ENCODE assay signal across 1 cellular context in the genomic region with DNA sequence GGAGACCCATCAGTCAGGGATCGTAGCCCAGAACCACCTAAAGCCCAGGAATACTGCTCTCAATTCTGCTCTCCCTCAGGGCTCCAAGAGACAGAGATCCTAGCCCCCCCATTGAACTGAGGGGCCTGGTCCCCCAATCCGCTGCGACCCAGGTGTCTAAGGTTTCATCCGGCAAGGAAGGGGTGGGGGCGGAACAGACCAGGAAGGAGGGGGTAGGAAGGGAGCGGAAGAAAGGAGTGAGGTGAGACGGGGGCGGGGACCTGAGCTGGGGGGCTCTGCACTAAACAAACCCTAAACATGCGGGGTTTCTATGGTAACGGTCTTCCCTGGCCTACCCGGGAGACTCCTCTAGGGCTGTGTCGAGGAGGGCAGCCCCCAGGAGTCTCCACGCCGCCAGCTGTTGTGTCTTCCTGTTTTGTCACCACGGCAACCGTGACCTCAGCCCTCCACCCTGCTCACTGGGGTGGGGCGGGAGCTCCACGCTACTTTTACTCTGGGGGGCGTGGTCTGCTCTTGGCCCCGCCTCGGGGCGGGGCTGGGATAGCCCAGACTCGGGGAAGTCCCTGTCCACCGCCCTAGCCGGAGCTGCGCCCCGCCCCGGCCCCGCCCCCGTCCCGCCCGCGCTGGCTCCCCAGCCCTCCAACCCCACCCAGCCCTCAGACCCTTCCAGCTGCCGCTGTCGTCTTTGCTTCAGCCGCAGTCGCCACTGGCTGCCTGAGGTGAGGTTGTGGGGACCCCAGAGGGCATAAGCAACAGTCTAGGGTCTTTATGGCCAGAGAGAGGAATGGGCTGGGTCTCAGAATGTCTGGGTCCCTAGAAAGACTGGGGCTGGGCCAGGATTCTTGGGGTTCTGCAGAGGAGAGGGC.
TF ChIP-seq lines count a peak whose summit lies in the region.

A gene with protein sequence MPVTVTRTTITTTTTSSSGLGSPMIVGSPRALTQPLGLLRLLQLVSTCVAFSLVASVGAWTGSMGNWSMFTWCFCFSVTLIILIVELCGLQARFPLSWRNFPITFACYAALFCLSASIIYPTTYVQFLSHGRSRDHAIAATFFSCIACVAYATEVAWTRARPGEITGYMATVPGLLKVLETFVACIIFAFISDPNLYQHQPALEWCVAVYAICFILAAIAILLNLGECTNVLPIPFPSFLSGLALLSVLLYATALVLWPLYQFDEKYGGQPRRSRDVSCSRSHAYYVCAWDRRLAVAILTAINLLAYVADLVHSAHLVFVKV (plus strand): TSS at position 659 of the 866 bp plus-strand sequence. CDS start 5,647 bp downstream, outside the sequence.

TF ChIP-seq in HepG2, 621 proteins besides CTCF, POLR2A, EP300 and RAD21 (continued from another document and continues in another):
- TF ChIP-seq, protein P1, sequence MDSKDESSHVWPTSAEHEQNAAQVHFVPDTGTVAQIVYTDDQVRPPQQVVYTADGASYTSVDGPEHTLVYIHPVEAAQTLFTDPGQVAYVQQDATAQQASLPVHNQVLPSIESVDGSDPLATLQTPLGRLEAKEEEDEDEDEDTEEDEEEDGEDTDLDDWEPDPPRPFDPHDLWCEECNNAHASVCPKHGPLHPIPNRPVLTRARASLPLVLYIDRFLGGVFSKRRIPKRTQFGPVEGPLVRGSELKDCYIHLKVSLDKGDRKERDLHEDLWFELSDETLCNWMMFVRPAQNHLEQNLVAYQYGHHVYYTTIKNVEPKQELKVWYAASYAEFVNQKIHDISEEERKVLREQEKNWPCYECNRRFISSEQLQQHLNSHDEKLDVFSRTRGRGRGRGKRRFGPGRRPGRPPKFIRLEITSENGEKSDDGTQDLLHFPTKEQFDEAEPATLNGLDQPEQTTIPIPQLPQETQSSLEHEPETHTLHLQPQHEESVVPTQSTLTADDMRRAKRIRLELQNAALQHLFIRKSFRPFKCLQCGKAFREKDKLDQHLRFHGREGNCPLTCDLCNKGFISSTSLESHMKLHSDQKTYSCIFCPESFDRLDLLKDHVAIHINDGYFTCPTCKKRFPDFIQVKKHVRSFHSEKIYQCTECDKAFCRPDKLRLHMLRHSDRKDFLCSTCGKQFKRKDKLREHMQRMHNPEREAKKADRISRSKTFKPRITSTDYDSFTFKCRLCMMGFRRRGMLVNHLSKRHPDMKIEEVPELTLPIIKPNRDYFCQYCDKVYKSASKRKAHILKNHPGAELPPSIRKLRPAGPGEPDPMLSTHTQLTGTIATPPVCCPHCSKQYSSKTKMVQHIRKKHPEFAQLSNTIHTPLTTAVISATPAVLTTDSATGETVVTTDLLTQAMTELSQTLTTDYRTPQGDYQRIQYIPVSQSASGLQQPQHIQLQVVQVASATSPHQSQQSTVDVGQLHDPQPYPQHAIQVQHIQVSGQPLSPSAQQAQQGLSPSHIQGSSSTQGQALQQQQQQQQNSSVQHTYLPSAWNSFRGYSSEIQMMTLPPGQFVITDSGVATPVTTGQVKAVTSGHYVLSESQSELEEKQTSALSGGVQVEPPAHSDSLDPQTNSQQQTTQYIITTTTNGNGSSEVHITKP (CRISPR knock-in tag; IDR thresholded peaks at IDR 0.05; ENCODE audit: low read depth): peak; percentile 78
- TF ChIP-seq, protein P2, sequence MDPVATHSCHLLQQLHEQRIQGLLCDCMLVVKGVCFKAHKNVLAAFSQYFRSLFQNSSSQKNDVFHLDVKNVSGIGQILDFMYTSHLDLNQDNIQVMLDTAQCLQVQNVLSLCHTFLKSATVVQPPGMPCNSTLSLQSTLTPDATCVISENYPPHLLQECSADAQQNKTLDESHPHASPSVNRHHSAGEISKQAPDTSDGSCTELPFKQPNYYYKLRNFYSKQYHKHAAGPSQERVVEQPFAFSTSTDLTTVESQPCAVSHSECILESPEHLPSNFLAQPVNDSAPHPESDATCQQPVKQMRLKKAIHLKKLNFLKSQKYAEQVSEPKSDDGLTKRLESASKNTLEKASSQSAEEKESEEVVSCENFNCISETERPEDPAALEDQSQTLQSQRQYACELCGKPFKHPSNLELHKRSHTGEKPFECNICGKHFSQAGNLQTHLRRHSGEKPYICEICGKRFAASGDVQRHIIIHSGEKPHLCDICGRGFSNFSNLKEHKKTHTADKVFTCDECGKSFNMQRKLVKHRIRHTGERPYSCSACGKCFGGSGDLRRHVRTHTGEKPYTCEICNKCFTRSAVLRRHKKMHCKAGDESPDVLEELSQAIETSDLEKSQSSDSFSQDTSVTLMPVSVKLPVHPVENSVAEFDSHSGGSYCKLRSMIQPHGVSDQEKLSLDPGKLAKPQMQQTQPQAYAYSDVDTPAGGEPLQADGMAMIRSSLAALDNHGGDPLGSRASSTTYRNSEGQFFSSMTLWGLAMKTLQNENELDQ (CRISPR knock-in tag; IDR thresholded peaks at IDR 0.05; ENCODE audit: borderline replicate concordance): no peak
- TF ChIP-seq DR1 (CRISPR knock-in tag; IDR thresholded peaks at IDR 0.05) (peak; percentile 49; the same call in 1 of the 2 replicates), ZNF614 (CRISPR knock-in tag; IDR thresholded peaks at IDR 0.05; ENCODE audit: borderline replicate concordance) (0 out of 2 replicates have a peak, but pooled peaks have one; percentile 70), BRD4 (CRISPR knock-in tag; IDR thresholded peaks at IDR 0.05) (no peak), ESRRA (CRISPR knock-in tag; IDR thresholded peaks at IDR 0.05; ENCODE audit: low read depth) (no peak), IRF2 (CRISPR knock-in tag; IDR thresholded peaks at IDR 0.05) (peak; percentile 81), RXRB (CRISPR knock-in tag; IDR thresholded peaks at IDR 0.05; ENCODE audit: borderline replicate concordance) (peak; percentile 82; the same call in 1 of the 2 replicates), ZNF225 (CRISPR knock-in tag; IDR thresholded peaks at IDR 0.05) (no peak), IKZF1 (IDR thresholded peaks at IDR 0.05) (no peak), ZNF570 (CRISPR knock-in tag; IDR thresholded peaks at IDR 0.05; ENCODE audit: borderline replicate concordance) (no peak), HOXA3 (CRISPR knock-in tag; IDR thresholded peaks at IDR 0.05) (peak; percentile 65; the same call in 1 of the 2 replicates), ELF1 (CRISPR knock-in tag; IDR thresholded peaks at IDR 0.05) (peak; percentile 86), SIN3A (IDR thresholded peaks at IDR 0.05; ENCODE audit: borderline replicate concordance, low read depth, low read length) (peak; percentile 97), ZNF792 (CRISPR knock-in tag; IDR thresholded peaks at IDR 0.05) (peak; percentile 53; the same call in 1 of the 2 replicates), NR2F1 (CRISPR knock-in tag; IDR thresholded peaks at IDR 0.05) (0 out of 4 replicates have a peak, but pooled peaks of 1 of the 2 experiments have one; percentile 24), FOXK2 (IDR thresholded peaks at IDR 0.05) (peak; percentile 40; the same call in 1 of the 2 replicates), ZNF878 (CRISPR knock-in tag; IDR thresholded peaks at IDR 0.05) (peak; percentile 54; the same call in 1 of the 2 replicates), ZNF772 (CRISPR knock-in tag; IDR thresholded peaks at IDR 0.05) (peak; percentile 91; the same call in 1 of the 2 replicates), TOE1 (CRISPR knock-in tag; IDR thresholded peaks at IDR 0.05) (no peak), RFX5 (IDR thresholded peaks at IDR 0.05; ENCODE audit: low read depth, low read length) (peak; percentile 85)
- TF ChIP-seq, protein P3, sequence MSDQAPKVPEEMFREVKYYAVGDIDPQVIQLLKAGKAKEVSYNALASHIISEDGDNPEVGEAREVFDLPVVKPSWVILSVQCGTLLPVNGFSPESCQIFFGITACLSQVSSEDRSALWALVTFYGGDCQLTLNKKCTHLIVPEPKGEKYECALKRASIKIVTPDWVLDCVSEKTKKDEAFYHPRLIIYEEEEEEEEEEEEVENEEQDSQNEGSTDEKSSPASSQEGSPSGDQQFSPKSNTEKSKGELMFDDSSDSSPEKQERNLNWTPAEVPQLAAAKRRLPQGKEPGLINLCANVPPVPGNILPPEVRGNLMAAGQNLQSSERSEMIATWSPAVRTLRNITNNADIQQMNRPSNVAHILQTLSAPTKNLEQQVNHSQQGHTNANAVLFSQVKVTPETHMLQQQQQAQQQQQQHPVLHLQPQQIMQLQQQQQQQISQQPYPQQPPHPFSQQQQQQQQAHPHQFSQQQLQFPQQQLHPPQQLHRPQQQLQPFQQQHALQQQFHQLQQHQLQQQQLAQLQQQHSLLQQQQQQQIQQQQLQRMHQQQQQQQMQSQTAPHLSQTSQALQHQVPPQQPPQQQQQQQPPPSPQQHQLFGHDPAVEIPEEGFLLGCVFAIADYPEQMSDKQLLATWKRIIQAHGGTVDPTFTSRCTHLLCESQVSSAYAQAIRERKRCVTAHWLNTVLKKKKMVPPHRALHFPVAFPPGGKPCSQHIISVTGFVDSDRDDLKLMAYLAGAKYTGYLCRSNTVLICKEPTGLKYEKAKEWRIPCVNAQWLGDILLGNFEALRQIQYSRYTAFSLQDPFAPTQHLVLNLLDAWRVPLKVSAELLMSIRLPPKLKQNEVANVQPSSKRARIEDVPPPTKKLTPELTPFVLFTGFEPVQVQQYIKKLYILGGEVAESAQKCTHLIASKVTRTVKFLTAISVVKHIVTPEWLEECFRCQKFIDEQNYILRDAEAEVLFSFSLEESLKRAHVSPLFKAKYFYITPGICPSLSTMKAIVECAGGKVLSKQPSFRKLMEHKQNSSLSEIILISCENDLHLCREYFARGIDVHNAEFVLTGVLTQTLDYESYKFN (CRISPR knock-in tag; conservative IDR thresholded peaks at IDR 0.05): peak; percentile 86
- TF ChIP-seq, protein P4, sequence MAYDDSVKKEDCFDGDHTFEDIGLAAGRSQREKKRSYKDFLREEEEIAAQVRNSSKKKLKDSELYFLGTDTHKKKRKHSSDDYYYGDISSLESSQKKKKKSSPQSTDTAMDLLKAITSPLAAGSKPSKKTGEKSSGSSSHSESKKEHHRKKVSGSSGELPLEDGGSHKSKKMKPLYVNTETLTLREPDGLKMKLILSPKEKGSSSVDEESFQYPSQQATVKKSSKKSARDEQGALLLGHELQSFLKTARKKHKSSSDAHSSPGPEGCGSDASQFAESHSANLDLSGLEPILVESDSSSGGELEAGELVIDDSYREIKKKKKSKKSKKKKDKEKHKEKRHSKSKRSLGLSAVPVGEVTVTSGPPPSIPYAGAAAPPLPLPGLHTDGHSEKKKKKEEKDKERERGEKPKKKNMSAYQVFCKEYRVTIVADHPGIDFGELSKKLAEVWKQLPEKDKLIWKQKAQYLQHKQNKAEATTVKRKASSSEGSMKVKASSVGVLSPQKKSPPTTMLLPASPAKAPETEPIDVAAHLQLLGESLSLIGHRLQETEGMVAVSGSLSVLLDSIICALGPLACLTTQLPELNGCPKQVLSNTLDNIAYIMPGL (CRISPR knock-in tag; IDR thresholded peaks at IDR 0.05; ENCODE audit: borderline replicate concordance in 1 of 2, low read depth in 1 of 2): peak in 1 of 2 experiments; percentile 32; a peak in 2 of 4 replicates
- TF ChIP-seq, protein P5, sequence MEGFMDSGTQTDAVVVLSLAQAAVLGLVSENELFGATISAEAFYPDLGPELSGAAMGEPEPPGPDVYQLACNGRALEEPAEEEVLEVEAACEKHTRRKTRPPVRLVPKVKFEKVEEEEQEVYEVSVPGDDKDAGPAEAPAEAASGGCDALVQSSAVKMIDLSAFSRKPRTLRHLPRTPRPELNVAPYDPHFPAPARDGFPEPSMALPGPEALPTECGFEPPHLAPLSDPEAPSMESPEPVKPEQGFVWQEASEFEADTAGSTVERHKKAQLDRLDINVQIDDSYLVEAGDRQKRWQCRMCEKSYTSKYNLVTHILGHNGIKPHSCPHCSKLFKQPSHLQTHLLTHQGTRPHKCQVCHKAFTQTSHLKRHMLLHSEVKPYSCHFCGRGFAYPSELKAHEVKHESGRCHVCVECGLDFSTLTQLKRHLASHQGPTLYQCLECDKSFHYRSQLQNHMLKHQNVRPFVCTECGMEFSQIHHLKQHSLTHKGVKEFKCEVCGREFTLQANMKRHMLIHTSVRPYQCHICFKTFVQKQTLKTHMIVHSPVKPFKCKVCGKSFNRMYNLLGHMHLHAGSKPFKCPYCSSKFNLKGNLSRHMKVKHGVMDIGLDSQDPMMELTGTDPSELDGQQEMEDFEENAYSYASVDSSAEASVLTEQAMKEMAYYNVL (CRISPR knock-in tag; IDR thresholded peaks at IDR 0.05; ENCODE audit: borderline replicate concordance): 0 out of 2 replicates have a peak, but pooled peaks have one; percentile 17
- TF ChIP-seq, protein P6, sequence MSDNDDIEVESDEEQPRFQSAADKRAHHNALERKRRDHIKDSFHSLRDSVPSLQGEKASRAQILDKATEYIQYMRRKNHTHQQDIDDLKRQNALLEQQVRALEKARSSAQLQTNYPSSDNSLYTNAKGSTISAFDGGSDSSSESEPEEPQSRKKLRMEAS (IDR thresholded peaks at IDR 0.05): peak; percentile 74
- TF ChIP-seq, protein P7, sequence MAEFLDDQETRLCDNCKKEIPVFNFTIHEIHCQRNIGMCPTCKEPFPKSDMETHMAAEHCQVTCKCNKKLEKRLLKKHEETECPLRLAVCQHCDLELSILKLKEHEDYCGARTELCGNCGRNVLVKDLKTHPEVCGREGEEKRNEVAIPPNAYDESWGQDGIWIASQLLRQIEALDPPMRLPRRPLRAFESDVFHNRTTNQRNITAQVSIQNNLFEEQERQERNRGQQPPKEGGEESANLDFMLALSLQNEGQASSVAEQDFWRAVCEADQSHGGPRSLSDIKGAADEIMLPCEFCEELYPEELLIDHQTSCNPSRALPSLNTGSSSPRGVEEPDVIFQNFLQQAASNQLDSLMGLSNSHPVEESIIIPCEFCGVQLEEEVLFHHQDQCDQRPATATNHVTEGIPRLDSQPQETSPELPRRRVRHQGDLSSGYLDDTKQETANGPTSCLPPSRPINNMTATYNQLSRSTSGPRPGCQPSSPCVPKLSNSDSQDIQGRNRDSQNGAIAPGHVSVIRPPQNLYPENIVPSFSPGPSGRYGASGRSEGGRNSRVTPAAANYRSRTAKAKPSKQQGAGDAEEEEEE (CRISPR knock-in tag; IDR thresholded peaks at IDR 0.05; ENCODE audit: borderline replicate concordance): no peak
- TF ChIP-seq, protein P8, sequence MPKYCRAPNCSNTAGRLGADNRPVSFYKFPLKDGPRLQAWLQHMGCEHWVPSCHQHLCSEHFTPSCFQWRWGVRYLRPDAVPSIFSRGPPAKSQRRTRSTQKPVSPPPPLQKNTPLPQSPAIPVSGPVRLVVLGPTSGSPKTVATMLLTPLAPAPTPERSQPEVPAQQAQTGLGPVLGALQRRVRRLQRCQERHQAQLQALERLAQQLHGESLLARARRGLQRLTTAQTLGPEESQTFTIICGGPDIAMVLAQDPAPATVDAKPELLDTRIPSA (CRISPR knock-in tag; IDR thresholded peaks at IDR 0.05; ENCODE audit: borderline replicate concordance): 0 out of 2 replicates have a peak, but pooled peaks have one; percentile 42
- TF ChIP-seq, protein P9, sequence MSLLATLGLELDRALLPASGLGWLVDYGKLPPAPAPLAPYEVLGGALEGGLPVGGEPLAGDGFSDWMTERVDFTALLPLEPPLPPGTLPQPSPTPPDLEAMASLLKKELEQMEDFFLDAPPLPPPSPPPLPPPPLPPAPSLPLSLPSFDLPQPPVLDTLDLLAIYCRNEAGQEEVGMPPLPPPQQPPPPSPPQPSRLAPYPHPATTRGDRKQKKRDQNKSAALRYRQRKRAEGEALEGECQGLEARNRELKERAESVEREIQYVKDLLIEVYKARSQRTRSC (CRISPR knock-in tag; IDR thresholded peaks at IDR 0.05; ENCODE audit: low read depth): no peak
